In the genomic region with DNA sequence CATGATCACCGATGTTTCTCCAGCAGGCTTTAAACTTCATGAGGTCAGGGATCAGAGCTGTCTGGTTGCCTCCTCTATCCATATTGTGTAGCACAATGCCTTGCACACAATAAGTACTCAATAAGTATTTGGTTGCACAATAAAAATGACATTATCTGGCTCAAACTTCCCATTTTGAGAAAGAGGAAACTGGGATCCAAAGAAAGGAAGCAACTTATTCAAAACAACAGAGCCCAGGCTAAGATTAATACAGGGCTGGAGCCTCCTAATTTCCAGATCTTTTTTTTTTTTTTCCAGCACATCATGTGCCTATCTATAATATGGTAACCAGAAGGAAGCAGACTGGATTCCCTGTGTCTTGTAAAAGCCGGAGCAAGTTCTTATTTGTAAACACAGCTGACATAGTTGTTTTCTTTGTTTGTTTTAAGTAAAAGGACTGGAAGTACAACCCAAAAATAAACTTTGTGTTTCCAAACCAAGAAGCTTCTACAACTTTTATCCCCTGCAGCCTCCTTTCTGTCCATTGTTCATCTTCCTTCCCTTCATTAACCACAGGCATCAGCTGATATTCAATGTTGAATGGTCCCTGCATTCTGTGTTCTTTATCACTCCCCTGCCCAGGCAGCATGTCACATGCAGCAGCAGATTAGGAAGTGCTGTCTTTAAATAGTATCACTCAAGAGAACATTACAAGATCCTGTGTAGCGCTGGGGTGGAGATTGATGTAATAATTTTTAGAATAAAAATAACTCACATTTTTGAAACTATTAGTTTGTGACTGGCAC, we compare ENCODE assay signal across 11 cellular contexts.
DNase-seq lines count a peak whose midpoint lies in the region; ATAC-seq and TF ChIP-seq lines count a peak whose summit lies in the region.
"Had no signal": no experiment of that assay in that cellular context is flagged by ENCODE, and none has a peak within 500 bp of the region (broad histone marks: within the 10 kb centered on the region; RNA-seq: fewer than 3 reads in every experiment).

No MANE protein-coding gene starts in this region.

- H3K4me1 ChIP-seq in adipocyte (ENCODE audit: control insufficient read depth, insufficient read depth, low read length) (peaks cover 21% of the 10 kb centered on the region), heart left ventricle (peaks cover 3 to 48% (median 34%) of the 10 kb centered on the region in 12 donors)
- no peaks in the 10 kb centered on the region for H3K4me1 ChIP-seq in CD4-positive, alpha-beta memory T cell (ENCODE audit: insufficient read depth, low read length)

- no peaks in the 10 kb centered on the region for H3K9me3 ChIP-seq in adipocyte (ENCODE audit: control insufficient read depth, low read length)
- H3K9me3 ChIP-seq in heart left ventricle = no peaks in the 10 kb centered on the region
- no peaks in the 10 kb centered on the region for H3K9me3 ChIP-seq in CD4-positive, alpha-beta memory T cell (ENCODE audit: control insufficient read depth in 1 of 2, low read length in 2 of 2)
- H3K9me3 ChIP-seq: pancreas, SK-N-SH had no signal

- no peaks in the 10 kb centered on the region for H3K36me3 Mint-ChIP-seq in CD4-positive, alpha-beta memory T cell

- no peaks in the 10 kb centered on the region for H3K4me1 Mint-ChIP-seq in CD4-positive, alpha-beta memory T cell

- TF ChIP-seq CTCF in C4-2B (conservative IDR thresholded peaks at IDR 0.05) (no peak), heart left ventricle (IDR thresholded peaks at IDR 0.05) (no peak), foreskin fibroblast (IDR thresholded peaks at IDR 0.05; ENCODE audit: low read depth, low read length) (no peak)

- H3K9me3 Mint-ChIP-seq in CD4-positive, alpha-beta memory T cell = no peaks in the 10 kb centered on the region

- H3K36me3 ChIP-seq in adipocyte (ENCODE audit: control insufficient read depth, insufficient read depth, low read length, severe bottlenecking) = no peaks in the 10 kb centered on the region
- no peaks in the 10 kb centered on the region for H3K36me3 ChIP-seq in heart left ventricle
- H3K36me3 ChIP-seq in CD4-positive, alpha-beta memory T cell (ENCODE audit: insufficient read depth, low read length) = no peaks in the 10 kb centered on the region
- H3K36me3 ChIP-seq: pancreas had no signal

- intact Hi-C loops in heart left ventricle (cut with DNase I) = loop anchor here in 1 of 10 donors (10.0 kb wide), 1 partner anchor 839 kb away; no protein-coding TSS in a partner anchor
- intact Hi-C loops in CD4-positive, alpha-beta memory T cell (cut with micrococcal nuclease) = no loop called here

- no peak overlapping the region for H3K27ac Mint-ChIP-seq in CD4-positive, alpha-beta memory T cell

- H3K4me3 Mint-ChIP-seq in CD4-positive, alpha-beta memory T cell = no peak overlapping the region

- no peak for TF ChIP-seq POLR2A in heart left ventricle (IDR thresholded peaks at IDR 0.05)

- no peaks in the 10 kb centered on the region for H3K27me3 Mint-ChIP-seq in CD4-positive, alpha-beta memory T cell

- no peak overlapping the region for H3K4me3 ChIP-seq in adipocyte (ENCODE audit: low read length)
- no peak overlapping the region for H3K4me3 ChIP-seq in heart left ventricle
- H3K4me3 ChIP-seq in foreskin fibroblast (ENCODE audit: low read depth in 1 of 2, low read length in 2 of 2) = no peak overlapping the region
- H3K4me3 ChIP-seq in CD4-positive, alpha-beta memory T cell (ENCODE audit: low read length in 2 of 2) = no peak overlapping the region
- H3K4me3 ChIP-seq: pancreas had no signal

- WGBS in heart left ventricle, 4 donors = 16 to 24% (median 20%) methylated on average over 3 of the region's 3 CpGs

- H3K9ac ChIP-seq in adipocyte (ENCODE audit: low read length) = peak overlapping the region; percentile 22
- H3K9ac ChIP-seq: SK-N-SH had no signal

- no peaks in the 10 kb centered on the region for H3K27me3 ChIP-seq in adipocyte (replicated peaks; ENCODE audit: control insufficient read depth, insufficient read depth, low read length)
- H3K27me3 ChIP-seq in heart left ventricle = no peaks in the 10 kb centered on the region
- H3K27me3 ChIP-seq in CD4-positive, alpha-beta memory T cell (ENCODE audit: insufficient read depth, low read length) = no peaks in the 10 kb centered on the region
- H3K27me3 ChIP-seq: pancreas had no signal

- H3K27ac ChIP-seq in C4-2B = peak overlapping the region; percentile 25
- peak overlapping the region; percentile 65 to 89 (median 83) for H3K27ac ChIP-seq in heart left ventricle
- H3K27ac ChIP-seq in CD4-positive, alpha-beta memory T cell (ENCODE audit: low read depth, low read length) = no peak overlapping the region

- POLR2A ChIA-PET in CD4-positive, alpha-beta memory T cell (lab: Charles Lee; ENCODE audit: partially characterized antibody) = no interaction called here

- DNase-seq in adipocyte (ENCODE audit: low read depth) (no peak), heart left ventricle (peak in 4 of 5 donors; percentile 42 to 66 (median 54)), pons (ENCODE audit: low spot score) (peak; percentile 58), foreskin fibroblast (no peak), hippocampal formation (lab: John Stamatoyannopoulos, UW) (no peak)
- DNase-seq in CD4-positive, alpha-beta memory T cell = no peak
- DNase-seq: NCI-H446 treated with DMSO at 0.1 percent for 48 hours, pancreas, SK-N-SH had no signal

- ATAC-seq in heart left ventricle (peak; percentile 94 to 96 (median 96)), HG03139 (IDR thresholded peaks at IDR 0.05; ENCODE audit: unreplicated experiment) (no peak)

- CTCF ChIA-PET in CD4-positive, alpha-beta memory T cell (lab: Charles Lee; ENCODE audit: partially characterized antibody) = interaction anchor here (1.1 to 2.0 kb wide), 2 partner anchors 16 to 1034 kb away, joined by 3 to 6 read pairs; no protein-coding TSS in a partner anchor

Comparison
In these comparisons a context has a peak if more than half of its experiments do, and no peak if none do; other contexts are left out.
1. DNase-seq: peak in heart left ventricle (4 of 5) and pons (single experiment); none in adipocyte (single experiment), foreskin fibroblast (0 of 2), hippocampal formation (0 of 2) and CD4-positive, alpha-beta memory T cell (0 of 5).